Comparison of ENCODE assay signal across 8 cellular contexts in genomic region chrX:40266490-40267333, GRCh38.
DNase-seq lines count a peak whose midpoint lies in the region; ATAC-seq, FAIRE-seq and TF ChIP-seq lines count a peak whose summit lies in the region.

No MANE protein-coding gene starts in this region.

- dilution Hi-C loops in endothelial cell of umbilical vein (cut with MboI; ENCODE audit: extremely low pct_ligation_motif_present, low sequenced_read_pairs) = no loop called here

- no peaks in the 10 kb centered on the region for H3K79me2 ChIP-seq in endothelial cell of umbilical vein (ENCODE audit: control insufficient read depth, insufficient read depth, low read length)

- peak; percentile 3 to 45 (median 33) for DNase-seq in CD4-positive, CD25-positive, alpha-beta regulatory T cell
- DNase-seq in HFF-Myc (ENCODE audit: extremely low read depth, low read depth) (no peak), NCI-H82 (lab: John Stamatoyannopoulos, UW) (peak; percentile 86), endothelial cell of umbilical vein (ENCODE audit: low read depth, low spot score) (peak; percentile 45), middle frontal gyrus (ENCODE audit: extremely low spot score, low spot score) (peak; percentile 29)
- DNase-seq in activated CD8-positive, alpha-beta memory T cell treated with anti-CD3 and anti-CD28 coated beads, Interleukin-2, amount 10 ng/mL, durations not matched to agents 7 days and 5 days = peak; percentile 55
- peak; percentile 66 for DNase-seq in stimulated activated CD8-positive, alpha-beta memory T cell treated with anti-CD3 and anti-CD28 coated beads, Interleukin-4, amount 100 ng/mL, for 48 hours

- CTCF ChIA-PET in activated CD8-positive, alpha-beta memory T cell treated with anti-CD3 and anti-CD28 coated beads, Interleukin-2, amount 10 ng/mL, durations not matched to agents 7 days and 5 days (lab: Charles Lee) = interaction anchor here (0.8 to 1.2 kb wide), 4 partner anchors 14 to 171 kb away, joined by 3 to 4 read pairs (median 3); no protein-coding TSS in a partner anchor
- CTCF ChIA-PET in endothelial cell of umbilical vein (lab: Charles Lee) = interaction anchor here (1.0 to 3.2 kb wide), 10 partner anchors 32 to 614 kb away, joined by 3 to 14 read pairs (median 4); no protein-coding TSS in a partner anchor

- no peaks in the 10 kb centered on the region for H4K20me1 ChIP-seq in endothelial cell of umbilical vein (replicated peaks; ENCODE audit: control insufficient read depth, extremely low read depth, insufficient read depth, low read length)

- H3K9ac ChIP-seq in endothelial cell of umbilical vein (replicated peaks; ENCODE audit: extremely low read depth, insufficient read depth, low read length) = peak overlapping the region; percentile 10

- POLR2A ChIA-PET in endothelial cell of umbilical vein (lab: Charles Lee) = no interaction called here

- ATAC-seq in CD4-positive, CD25-positive, alpha-beta regulatory T cell (ENCODE audit: low read depth in 2 of 2) = peak; percentile 58 to 74
- ATAC-seq in activated CD8-positive, alpha-beta memory T cell treated with anti-CD3 and anti-CD28 coated beads, Interleukin-2, amount 10 ng/mL, durations not matched to agents 7 days and 5 days = peak; percentile 93
- no peak for ATAC-seq in HG02840 (IDR thresholded peaks at IDR 0.05; ENCODE audit: low FRiP score, unreplicated experiment)

- H3K27ac Mint-ChIP-seq in CD4-positive, CD25-positive, alpha-beta regulatory T cell = peak overlapping the region in 1 of 3 donors; percentile 46
- peak overlapping the region; percentile 19 for H3K27ac Mint-ChIP-seq in activated CD8-positive, alpha-beta memory T cell treated with anti-CD3 and anti-CD28 coated beads, Interleukin-2, amount 10 ng/mL, durations not matched to agents 7 days and 5 days

- no peaks in the 10 kb centered on the region for H3K36me3 Mint-ChIP-seq in CD4-positive, CD25-positive, alpha-beta regulatory T cell
- no peaks in the 10 kb centered on the region for H3K36me3 Mint-ChIP-seq in activated CD8-positive, alpha-beta memory T cell treated with anti-CD3 and anti-CD28 coated beads, Interleukin-2, amount 10 ng/mL, durations not matched to agents 7 days and 5 days

- H3K9me1 ChIP-seq in endothelial cell of umbilical vein (replicated peaks; ENCODE audit: control insufficient read depth, extremely low read depth, insufficient read depth, low read length) = no peaks in the 10 kb centered on the region

- H3K4me1 Mint-ChIP-seq in CD4-positive, CD25-positive, alpha-beta regulatory T cell = peaks cover 0 to 11% (median 0%) of the 10 kb centered on the region in 4 donors
- H3K4me1 Mint-ChIP-seq in activated CD8-positive, alpha-beta memory T cell treated with anti-CD3 and anti-CD28 coated beads, Interleukin-2, amount 10 ng/mL, durations not matched to agents 7 days and 5 days = peaks cover 12% of the 10 kb centered on the region

- peak overlapping the region; percentile 60 for H2AFZ ChIP-seq in endothelial cell of umbilical vein (ENCODE audit: low read depth, low read length)

- H3K4me3 Mint-ChIP-seq in CD4-positive, CD25-positive, alpha-beta regulatory T cell = peak overlapping the region; percentile 54 to 87 (median 76)
- H3K4me3 Mint-ChIP-seq in activated CD8-positive, alpha-beta memory T cell treated with anti-CD3 and anti-CD28 coated beads, Interleukin-2, amount 10 ng/mL, durations not matched to agents 7 days and 5 days = peak overlapping the region; percentile 72

- peaks cover 0 to 1% (median 0%) of the 10 kb centered on the region in 7 donors for H3K9me3 Mint-ChIP-seq in CD4-positive, CD25-positive, alpha-beta regulatory T cell
- no peaks in the 10 kb centered on the region for H3K9me3 Mint-ChIP-seq in activated CD8-positive, alpha-beta memory T cell treated with anti-CD3 and anti-CD28 coated beads, Interleukin-2, amount 10 ng/mL, durations not matched to agents 7 days and 5 days (ENCODE audit: low read depth)

- no peak overlapping the region for H3K27ac ChIP-seq in CD4-positive, CD25-positive, alpha-beta regulatory T cell (ENCODE audit: insufficient read depth, low read length, poor library complexity, severe bottlenecking)
- peak overlapping the region; percentile 37 for H3K27ac ChIP-seq in endothelial cell of umbilical vein (ENCODE audit: insufficient read depth, low read depth, low read length)

- peak; percentile 92 for FAIRE-seq in endothelial cell of umbilical vein (lab: Jason Lieb, UNC)

- TF ChIP-seq CTCF in HFF-Myc (IDR thresholded peaks at IDR 0.05; ENCODE audit: low read depth, low read length, missing control alignments) (peak; percentile 60), endothelial cell of umbilical vein (IDR thresholded peaks at IDR 0.05; ENCODE audit: extremely low read depth in 1 of 2, insufficient read depth in 1 of 2, low read depth in 1 of 2, low read length in 2 of 2) (peak; percentile 68 to 71)

- H3K27me3 Mint-ChIP-seq in CD4-positive, CD25-positive, alpha-beta regulatory T cell = no peaks in the 10 kb centered on the region
- H3K27me3 Mint-ChIP-seq in activated CD8-positive, alpha-beta memory T cell treated with anti-CD3 and anti-CD28 coated beads, Interleukin-2, amount 10 ng/mL, durations not matched to agents 7 days and 5 days = no peaks in the 10 kb centered on the region

- peak overlapping the region; percentile 44 for H3K4me3 ChIP-seq in CD4-positive, CD25-positive, alpha-beta regulatory T cell (ENCODE audit: low read depth, low read length)
- peak overlapping the region; percentile 25; the same call in 1 of the 2 replicates for H3K4me3 ChIP-seq in HFF-Myc (replicated peaks; ENCODE audit: low read depth, low read length)
- H3K4me3 ChIP-seq in endothelial cell of umbilical vein (replicated peaks in 1 of 3; ENCODE audit: insufficient read depth in 1 of 3, low read depth in 1 of 3, low read length in 3 of 3) = peak overlapping the region in 2 of 3 experiments; percentile 10 to 38

- no peak for TF ChIP-seq POLR2A in endothelial cell of umbilical vein (IDR thresholded peaks at IDR 0.05; ENCODE audit: low read depth, low read length)

- intact Hi-C loops in endothelial cell of umbilical vein (cut with micrococcal nuclease) = loop anchor here (1.0 to 2.0 kb wide), 5 partner anchors 92 to 536 kb away; no protein-coding TSS in a partner anchor

- peaks cover 10% of the 10 kb centered on the region for H3K4me1 ChIP-seq in CD4-positive, CD25-positive, alpha-beta regulatory T cell (ENCODE audit: control insufficient read depth, insufficient read depth, low read length, poor library complexity, severe bottlenecking)
- peaks cover 20% of the 10 kb centered on the region for H3K4me1 ChIP-seq in endothelial cell of umbilical vein (ENCODE audit: control insufficient read depth, extremely low read depth, insufficient read depth, low read length)

- H3K4me2 ChIP-seq in endothelial cell of umbilical vein (ENCODE audit: insufficient read depth, low read length) = peak overlapping the region; percentile 49

- no peaks in the 10 kb centered on the region for H3K27me3 ChIP-seq in CD4-positive, CD25-positive, alpha-beta regulatory T cell (ENCODE audit: control insufficient read depth, insufficient read depth, low read length)
- H3K27me3 ChIP-seq in endothelial cell of umbilical vein (ENCODE audit: control insufficient read depth in 2 of 2, insufficient read depth in 2 of 2, low read length in 2 of 2) = no peaks in the 10 kb centered on the region

- H3K36me3 ChIP-seq in CD4-positive, CD25-positive, alpha-beta regulatory T cell (ENCODE audit: control insufficient read depth, insufficient read depth, low read length) = no peaks in the 10 kb centered on the region
- no peaks in the 10 kb centered on the region for H3K36me3 ChIP-seq in endothelial cell of umbilical vein (ENCODE audit: control insufficient read depth in 2 of 2, extremely low read depth in 1 of 2, insufficient read depth in 2 of 2, low read length in 2 of 2)

- no peaks in the 10 kb centered on the region for H3K9me3 ChIP-seq in CD4-positive, CD25-positive, alpha-beta regulatory T cell (ENCODE audit: control insufficient read depth in 2 of 2, low read length in 2 of 2)
- no peaks in the 10 kb centered on the region for H3K9me3 ChIP-seq in endothelial cell of umbilical vein (replicated peaks; ENCODE audit: control insufficient read depth, insufficient read depth, low read length)

- BruUV-seq in endothelial cell of umbilical vein (replicated peaks; lab: Mats Ljungman, UMichigan) = no TSS peak

TF ChIP-seq in endothelial cell of umbilical vein, 7 proteins besides CTCF, POLR2A, EP300 and RAD21:
- TF ChIP-seq EZH2 (IDR thresholded peaks at IDR 0.05; ENCODE audit: borderline replicate concordance, low read depth, low read length, severe bottlenecking) (no peak), JUN (IDR thresholded peaks at IDR 0.05; ENCODE audit: borderline replicate concordance, insufficient read depth, insufficient read length, low read depth) (no peak), POLR2AphosphoS5 (IDR thresholded peaks at IDR 0.05; ENCODE audit: insufficient read depth, low read depth, low read length) (no peak), MAX (IDR thresholded peaks at IDR 0.05; ENCODE audit: insufficient read depth, insufficient read length) (no peak), MYC (IDR thresholded peaks at IDR 0.05; ENCODE audit: low read depth, low read length) (no peak), GATA2 (IDR thresholded peaks at IDR 0.05; ENCODE audit: insufficient read depth, insufficient read length, low read depth, low read length) (no peak), FOS (IDR thresholded peaks at IDR 0.05; ENCODE audit: borderline replicate concordance, insufficient read depth, low read length) (no peak)
